ENCODE assay signal across 24 cellular contexts in genomic region chr3:37396731-37397130, GRCh38. TPM values are rescaled to one million over a fixed set of nuclear protein-coding genes. Genes with fewer than 3 reads are reported as not detected.
"Had no signal": no experiment of that assay in that cellular context is flagged by ENCODE, and none has a peak within 500 bp of the region (broad histone marks: within the 10 kb centered on the region; RNA-seq: fewer than 3 reads in every experiment).

No MANE protein-coding gene starts in this region.

- H3K4me3 Mint-ChIP-seq: dendritic cell treated with granulocyte-macrophage colony-stimulating factor and Interleukin-4, amounts not matched to agents 40 ng/mL and 50 ng/mL, for 4 days; effector memory CD8-positive, alpha-beta T cell; endodermal cell had no signal

- H3K4me3 ChIP-seq: colonic mucosa, coronary artery, dorsolateral prefrontal cortex, esophagus muscularis mucosa, esophagus squamous epithelium, gastrocnemius medialis, gastroesophageal sphincter, heart left ventricle, heart right ventricle had no signal

- H3K9me3 ChIP-seq: colonic mucosa, esophagus squamous epithelium, gastrocnemius medialis had no signal

- H3K27me3 ChIP-seq: colonic mucosa, dorsolateral prefrontal cortex, esophagus muscularis mucosa, esophagus squamous epithelium, foreskin keratinocyte, gastrocnemius medialis, gastroesophageal sphincter, heart left ventricle, heart right ventricle had no signal

- H3K36me3 ChIP-seq: colonic mucosa had no signal

- DNase-seq: colonic mucosa; cortex of kidney; dermis blood vessel endothelial cell; dorsolateral prefrontal cortex; effector CD4-positive, alpha-beta T cell; effector CD8-positive, alpha-beta T cell; effector memory CD4-positive, alpha-beta T cell; effector memory CD8-positive, alpha-beta T cell; endodermal cell; erythroblast; esophagus squamous epithelium; foreskin fibroblast; foreskin keratinocyte; foreskin melanocyte; gastrocnemius medialis; glutamatergic neuron; head of caudate nucleus; heart left ventricle; heart right ventricle had no signal

- H3K27ac Mint-ChIP-seq: dendritic cell treated with granulocyte-macrophage colony-stimulating factor and Interleukin-4, amounts not matched to agents 40 ng/mL and 50 ng/mL, for 4 days; effector memory CD8-positive, alpha-beta T cell had no signal

- H3K4me1 Mint-ChIP-seq: endodermal cell had no signal

- H3K27me3 Mint-ChIP-seq: dendritic cell treated with granulocyte-macrophage colony-stimulating factor and Interleukin-4, amounts not matched to agents 40 ng/mL and 50 ng/mL, for 4 days; effector memory CD8-positive, alpha-beta T cell had no signal

- H3K4me1 ChIP-seq: colonic mucosa, esophagus muscularis mucosa, esophagus squamous epithelium, foreskin keratinocyte, gastrocnemius medialis, gastroesophageal sphincter had no signal

- H3K27ac ChIP-seq: colonic mucosa, coronary artery, dorsolateral prefrontal cortex, epithelial cell of prostate, esophagus muscularis mucosa, esophagus squamous epithelium, foreskin keratinocyte, gastrocnemius medialis, gastroesophageal sphincter, heart right ventricle had no signal

- H3K9me3 Mint-ChIP-seq: endodermal cell had no signal

RNA-seq across cellular contexts. Expression of gene ITGA9, which starts 55.2 kb away (rescaled TPM):
- polyA plus RNA-seq: foreskin keratinocyte had no signal
